ENCODE assay signal across 25 cellular contexts in genomic region chr5:146357125-146357524, GRCh38. TPM values are rescaled to one million over a fixed set of nuclear protein-coding genes. Genes with fewer than 3 reads are reported as not detected.
DNase-seq lines count a peak whose midpoint lies in the region; ATAC-seq, FAIRE-seq and TF ChIP-seq lines count a peak whose summit lies in the region.
"Had no signal": no experiment of that assay in that cellular context is flagged by ENCODE, and none has a peak within 500 bp of the region (broad histone marks: within the 10 kb centered on the region; RNA-seq: fewer than 3 reads in every experiment).

No MANE protein-coding gene starts in this region.

- TF ChIP-seq POLR2A in HepG2 (IDR thresholded peaks at IDR 0.05; ENCODE audit: insufficient read depth in 1 of 2, low read depth in 2 of 2, low read length in 2 of 2) (no peak), right lobe of liver (IDR thresholded peaks at IDR 0.05) (no peak), K562 (conservative IDR thresholded peaks at IDR 0.05) (no peak), H1 (IDR thresholded peaks at IDR 0.05; ENCODE audit: control extremely low read depth in 1 of 2, low read depth in 2 of 2, low read length in 2 of 2) (no peak), GM12891 (IDR thresholded peaks at IDR 0.05; ENCODE audit: low read depth, low read length) (no peak)

- H3K9me1 ChIP-seq in K562 (ENCODE audit: control insufficient read depth, insufficient read depth, low read length), result no peaks in the 10 kb centered on the region

- intact Hi-C loops in HepG2 (cut with micrococcal nuclease; ENCODE audit: unreplicated experiment) (no loop called here), right lobe of liver (cut with DNase I) (no loop called here), K562 (cut with micrococcal nuclease) (no loop called here)

- no peak overlapping the region for H4K5ac ChIP-seq in H1 (ENCODE audit: insufficient read length, low read depth, low read length)

- H3K56ac ChIP-seq in H1 (replicated peaks; ENCODE audit: insufficient read length, low read depth, low read length), result no peak overlapping the region

- no peaks in the 10 kb centered on the region for H3K79me1 ChIP-seq in H1 (ENCODE audit: low read depth, low read length)

- H3K4me2 ChIP-seq in HepG2 (ENCODE audit: low read depth, low read length) (no peak overlapping the region), K562 (ENCODE audit: insufficient read depth, low read length) (no peak overlapping the region), H1 (ENCODE audit: insufficient read depth in 1 of 2, low read depth in 2 of 2, low read length in 2 of 2) (no peak overlapping the region)
- H3K4me2 ChIP-seq: BLaER1 had no signal

- H3K14ac ChIP-seq in H1 (ENCODE audit: insufficient read length), result no peak overlapping the region

- no peak overlapping the region for H3K4me3 ChIP-seq in HepG2 (replicated peaks in 1 of 3; ENCODE audit: insufficient read depth in 1 of 3, low read depth in 2 of 3, low read length in 3 of 3)
- no peak overlapping the region for H3K4me3 ChIP-seq in right lobe of liver
- no peak overlapping the region for H3K4me3 ChIP-seq in K562
- H3K4me3 ChIP-seq in H1 (ENCODE audit: extremely low read depth in 1 of 4, insufficient read depth in 2 of 4, low read depth in 3 of 4, low read length in 4 of 4), result no peak overlapping the region
- H3K4me3 ChIP-seq: BLaER1 had no signal

- peaks cover 3% of the 10 kb centered on the region; the same call in 1 of the 2 replicates for H3K23me2 ChIP-seq in H1 (ENCODE audit: low read depth, low read length)

- BruUV-seq in HepG2 (replicated peaks; lab: Mats Ljungman, UMichigan), result no TSS peak
- BruUV-seq in K562 (replicated peaks; lab: Mats Ljungman, UMichigan), result no TSS peak

- H2AFZ ChIP-seq in HepG2 (ENCODE audit: low read length) (no peak overlapping the region), K562 (ENCODE audit: low read depth, low read length) (no peak overlapping the region), H1 (ENCODE audit: low read length) (no peak overlapping the region)

- H3K9me3 ChIP-seq in HepG2 (ENCODE audit: low read length) (no peaks in the 10 kb centered on the region), right lobe of liver (no peaks in the 10 kb centered on the region), K562 (replicated peaks; ENCODE audit: control insufficient read depth, insufficient read depth, low read depth, low read length) (no peaks in the 10 kb centered on the region), H1 (ENCODE audit: insufficient read depth in 2 of 2, low read depth in 1 of 2, low read length in 1 of 2) (no peaks in the 10 kb centered on the region)
- H3K9me3 ChIP-seq: BE2C, BLaER1 had no signal

- no peak overlapping the region for H4K8ac ChIP-seq in H1 (ENCODE audit: extremely low read depth, insufficient read depth, low read length)

- H4K20me1 ChIP-seq in HepG2 (ENCODE audit: insufficient read depth, low read length) (no peaks in the 10 kb centered on the region), K562 (replicated peaks; ENCODE audit: control insufficient read depth, insufficient read depth, low read length) (no peaks in the 10 kb centered on the region), H1 (replicated peaks in 1 of 2; ENCODE audit: control insufficient read depth in 1 of 2, insufficient read depth in 2 of 2, low read length in 2 of 2) (no peaks in the 10 kb centered on the region)
- H4K20me1 ChIP-seq: BLaER1 had no signal

- no peaks in the 10 kb centered on the region for H3K4me1 ChIP-seq in HepG2 (ENCODE audit: insufficient read depth, low read length)
- no peaks in the 10 kb centered on the region for H3K4me1 ChIP-seq in right lobe of liver
- H3K4me1 ChIP-seq in K562 (replicated peaks in 1 of 2; ENCODE audit: control insufficient read depth in 2 of 2, insufficient read depth in 2 of 2, low read length in 2 of 2), result no peaks in the 10 kb centered on the region
- H3K4me1 ChIP-seq in H1 (replicated peaks in 1 of 4; ENCODE audit: control insufficient read depth in 3 of 4, insufficient read depth in 4 of 4, low read length in 3 of 4), result no peaks in the 10 kb centered on the region
- H3K4me1 ChIP-seq: BE2C, BLaER1 had no signal

- POLR2A ChIA-PET in HepG2 (lab: Yijun Ruan, JAX), result no interaction called here
- POLR2A ChIA-PET in K562 (lab: Yijun Ruan, JAX), result no interaction called here
- POLR2A ChIA-PET in H1 (lab: Charles Lee; ENCODE audit: partially characterized antibody), result no interaction called here

- H2BK12ac ChIP-seq in H1 (ENCODE audit: low read depth, low read length), result no peak overlapping the region

- H3K4ac ChIP-seq in H1 (replicated peaks; ENCODE audit: insufficient read length, low read depth, low read length), result no peak overlapping the region

- no peak for FAIRE-seq in HepG2 (lab: Jason Lieb, UNC)
- no peak for FAIRE-seq in K562 (lab: Jason Lieb, UNC)
- no peak for FAIRE-seq in H1 (lab: Jason Lieb, UNC)
- no peak for FAIRE-seq in GM12891 (lab: Jason Lieb, UNC)
- FAIRE-seq: GM12892, GM18507 had no signal

- H3K79me2 ChIP-seq in HepG2 (ENCODE audit: insufficient read depth, low read length), result no peaks in the 10 kb centered on the region
- no peaks in the 10 kb centered on the region for H3K79me2 ChIP-seq in K562 (ENCODE audit: control insufficient read depth, insufficient read depth, low read length)
- no peaks in the 10 kb centered on the region for H3K79me2 ChIP-seq in H1 (ENCODE audit: control insufficient read depth in 1 of 2, insufficient read depth in 2 of 2, low read length in 2 of 2)

- TF ChIP-seq CTCF in HepG2 (CRISPR knock-in tag; IDR thresholded peaks at IDR 0.05) (no peak), right lobe of liver (IDR thresholded peaks at IDR 0.05) (no peak), K562 (IDR thresholded peaks at IDR 0.05 in 2 of 3, conservative IDR thresholded peaks at IDR 0.05 in 1 of 3; ENCODE audit: insufficient read depth in 2 of 3, low read depth in 1 of 3, low read length in 3 of 3) (no peak), H1 (IDR thresholded peaks at IDR 0.05; ENCODE audit: control extremely low read depth in 1 of 3, insufficient read depth in 1 of 3, low read depth in 1 of 3, low read length in 3 of 3) (no peak)

- no peak overlapping the region for H2BK15ac ChIP-seq in H1 (ENCODE audit: low read length)

- H3K27ac ChIP-seq in HepG2 (ENCODE audit: extremely low read length, insufficient read depth, low read length) (no peak overlapping the region), right lobe of liver (no peak overlapping the region), K562 (ENCODE audit: extremely low read depth, low read depth, low read length) (no peak overlapping the region), H1 (ENCODE audit: low read depth, low read length) (no peak overlapping the region)
- H3K27ac ChIP-seq: 22Rv1, BLaER1 had no signal

- TF ChIP-seq EP300 in HepG2 (IDR thresholded peaks at IDR 0.05; ENCODE audit: low read depth in 2 of 2, low read length in 2 of 2) (no peak), HepG2 (CRISPR knock-in tag; IDR thresholded peaks at IDR 0.05; ENCODE audit: borderline replicate concordance) (no peak), K562 (IDR thresholded peaks at IDR 0.05; ENCODE audit: low read length) (no peak), H1 (IDR thresholded peaks at IDR 0.05; ENCODE audit: borderline replicate concordance in 1 of 2, low read depth in 2 of 2, low read length in 2 of 2) (no peak)

- no peak overlapping the region for H2BK120ac ChIP-seq in H1 (replicated peaks; ENCODE audit: low read depth, low read length)

- H3K36me3 ChIP-seq in HepG2 (replicated peaks in 1 of 2; ENCODE audit: control insufficient read depth in 1 of 2, insufficient read depth in 2 of 2, low read length in 2 of 2), result no peaks in the 10 kb centered on the region
- no peaks in the 10 kb centered on the region for H3K36me3 ChIP-seq in right lobe of liver
- no peaks in the 10 kb centered on the region for H3K36me3 ChIP-seq in K562 (ENCODE audit: control insufficient read depth, insufficient read depth, low read length)
- H3K36me3 ChIP-seq in H1 (ENCODE audit: control insufficient read depth in 2 of 4, insufficient read depth in 4 of 4, low read length in 3 of 4), result no peaks in the 10 kb centered on the region
- H3K36me3 ChIP-seq: BE2C, BLaER1 had no signal

- H3K9ac ChIP-seq in HepG2 (ENCODE audit: insufficient read depth, low read depth, low read length) (no peak overlapping the region), K562 (ENCODE audit: insufficient read depth in 1 of 2, low read depth in 2 of 2, low read length in 2 of 2) (no peak overlapping the region), H1 (replicated peaks in 1 of 4; ENCODE audit: extremely low read depth in 1 of 4, low read depth in 3 of 4, low read length in 3 of 4) (no peak overlapping the region)
- H3K9ac ChIP-seq: BLaER1 had no signal

- H2AK5ac ChIP-seq in H1 (ENCODE audit: low read depth, low read length), result no peak overlapping the region

- in situ Hi-C loops in HepG2 (cut with HindIII; ENCODE audit: extremely low pct_ligation_motif_present, low pct_unique_long_range_greater_than_20kb), result no loop called here
- in situ Hi-C loops in K562 (cut with MboI), result no loop called here

- ATAC-seq in HepG2 (no peak), right lobe of liver (no peak), K562 (no peak)

- DNase-seq in HepG2 (ENCODE audit: low spot score), result no peak
- DNase-seq in right lobe of liver, result no peak
- no peak for DNase-seq in K562 (ENCODE audit: extremely low read depth in 1 of 4, low spot score in 3 of 4)
- DNase-seq in H1 (ENCODE audit: low read depth in 1 of 2, low spot score in 2 of 2), result no peak
- no peak for DNase-seq in putamen (ENCODE audit: low spot score)
- DNase-seq in GM12891 (ENCODE audit: insufficient read length, low spot score), result no peak
- DNase-seq: ACHN; BE2C; C1 segment of cervical spinal cord; CD4-positive, alpha-beta memory T cell; CD4-positive, CD25-positive, alpha-beta regulatory T cell; CD8-positive, alpha-beta memory T cell; COR-L47; DMS 273 treated with DMSO at 0.1 percent for 48 hours; DMS153; DMS79; DND-41; EL; GDM1 had no signal

- no peak overlapping the region for H3K18ac ChIP-seq in H1 (ENCODE audit: extremely low read depth, low read length)

- CTCF ChIA-PET in HepG2 (lab: Yijun Ruan, JAX; ENCODE audit: low intra/inter-chr PET ratio, low total read pairs) (no interaction called here), K562 (lab: Yijun Ruan, JAX; ENCODE audit: low intra/inter-chr PET ratio) (no interaction called here), H1 (lab: Charles Lee; ENCODE audit: partially characterized antibody) (interaction anchor here (0.6 to 0.7 kb wide), 2 partner anchors 16 to 1514 kb away, joined by 3 to 4 read pairs; no protein-coding TSS in a partner anchor)

- TF ChIP-seq RAD21 in HepG2 (CRISPR knock-in tag; IDR thresholded peaks at IDR 0.05), result no peak
- TF ChIP-seq RAD21 in K562 (CRISPR knock-in tag; conservative IDR thresholded peaks at IDR 0.05 in 1 of 2, IDR thresholded peaks at IDR 0.05 in 1 of 2), result no peak
- no peak for TF ChIP-seq RAD21 in H1 (IDR thresholded peaks at IDR 0.05 in 1 of 2, conservative IDR thresholded peaks at IDR 0.05 in 1 of 2; ENCODE audit: low read depth in 2 of 2, low read length in 2 of 2)

- no peak overlapping the region for H2BK20ac ChIP-seq in H1 (ENCODE audit: low read length)

- H3K23ac ChIP-seq in H1 (ENCODE audit: insufficient read length), result no peak overlapping the region

- H2BK5ac ChIP-seq in H1 (ENCODE audit: low read depth, low read length), result no peak overlapping the region

- H3K27me3 ChIP-seq in HepG2 (ENCODE audit: control insufficient read depth in 1 of 2, insufficient read depth in 2 of 2, low read length in 2 of 2) (no peaks in the 10 kb centered on the region; a peak in 1 of 5 replicates), right lobe of liver (no peaks in the 10 kb centered on the region), K562 (ENCODE audit: control insufficient read depth in 2 of 2, insufficient read depth in 2 of 2, low read length in 2 of 2) (peaks cover 0 to 4% of the 10 kb centered on the region in 2 experiments; a peak in 1 of 5 replicates), H1 (replicated peaks in 1 of 4; ENCODE audit: control insufficient read depth in 3 of 4, extremely low read depth in 1 of 4, insufficient read depth in 3 of 4, low read length in 3 of 4) (0 out of 7 replicates have a peak, but pooled peaks cover 0 to 2% (median 0%) of the 10 kb centered on the region in 4 experiments)
- H3K27me3 ChIP-seq: BLaER1 had no signal

- H4K91ac ChIP-seq in H1 (replicated peaks; ENCODE audit: insufficient read length, low read length), result no peak overlapping the region

RNA-seq across cellular contexts. Expression of gene POU4F3, which starts 18.5 kb away (rescaled TPM):
- total RNA-seq in HepG2 (2016; rRNA removed; fragmentation: Illumina TruSeq; extraction: Trizol) (0.08 TPM in 1 of 2 replicates, not detected in the other), right lobe of liver (under 1 TPM in 1 of 6 experiments, not detected in 5; 0.31 TPM), K562 (2014; rRNA removed) (not detected in 2 replicates), K562 (2014; rRNA removed; fragmentation: Illumina TruSeq; extraction: Trizol) (not detected in 2 replicates), K562 (2015; rRNA removed; fragmentation: Illumina TruSeq; extraction: Trizol) (0.08 TPM in 1 of 2 replicates, not detected in the other), K562 (2021) (0.07 and 0.13 TPM in 2 replicates)
- total RNA-seq in HepG2 (2016; cell fraction: cytosol; rRNA removed; fragmentation: Illumina TruSeq; extraction: Trizol; ENCODE audit: low read depth), result not detected in 2 replicates
- total RNA-seq in HepG2 (2016; cell fraction: insoluble cytoplasmic fraction; rRNA removed; fragmentation: Illumina TruSeq; extraction: Trizol), result not detected in 2 replicates
- total RNA-seq in HepG2 (2016; cell fraction: membrane; rRNA removed; fragmentation: Illumina TruSeq; extraction: Trizol), result not detected in 2 replicates
- not detected in 2 replicates for total RNA-seq in HepG2 (2016; cell fraction: nucleus; rRNA removed; fragmentation: Illumina TruSeq; extraction: Trizol)
- polyA plus RNA-seq in HepG2 (2011; rRNA removed) (not detected in 2 replicates), K562 (2011; rRNA removed) (0.04 TPM in 2 replicates), K562 (2014; fragmentation: Illumina TruSeq; extraction: Trizol) (0.07 TPM in 1 of 2 replicates, not detected in the other), K562 (2014; fragmentation: Nextera tagmentation; extraction: Ambion mirVana) (not detected), K562 (2014; rRNA removed) (not detected in 2 replicates), H1 (2011; rRNA removed) (0.09 and 0.22 TPM in 2 replicates)
- polyA plus RNA-seq in HepG2 (2011; cell fraction: cytosol; rRNA removed), result 0.03 and 0.07 TPM in 2 replicates
- 0.08 TPM in 1 of 2 replicates, not detected in the other for polyA plus RNA-seq in HepG2 (2011; cell fraction: nucleus; rRNA removed)
- polyA plus RNA-seq in HepG2 (2012), result not detected in 2 replicates
- not detected in 2 replicates for polyA plus RNA-seq in HepG2 (2016; cell fraction: cytosol; fragmentation: Illumina TruSeq; extraction: Trizol; ENCODE audit: low read depth)
- polyA plus RNA-seq in HepG2 (2016; cell fraction: insoluble cytoplasmic fraction; fragmentation: Illumina TruSeq; extraction: Trizol; ENCODE audit: low read depth), result not detected in 2 replicates
- polyA plus RNA-seq in HepG2 (2016; cell fraction: membrane; fragmentation: Illumina TruSeq; extraction: Trizol; ENCODE audit: low read depth), result not detected in 2 replicates
- polyA plus RNA-seq in HepG2 (2016; cell fraction: nucleus; fragmentation: Illumina TruSeq; extraction: Trizol; ENCODE audit: insufficient read depth, low read depth), result not detected in 2 replicates
- polyA minus RNA-seq in HepG2 (2011; rRNA and poly(A)+ RNA removed; ENCODE audit: low replicate concordance), result not detected in 2 replicates
- not detected in 2 replicates for polyA minus RNA-seq in HepG2 (2011; cell fraction: cytosol; rRNA and poly(A)+ RNA removed)
- polyA minus RNA-seq in HepG2 (2011; cell fraction: nucleus; rRNA and poly(A)+ RNA removed), result not detected in 2 replicates
- not detected in 2 replicates for total RNA-seq in K562 (2011; cell fraction: chromatin; rRNA removed; ENCODE audit: low replicate concordance)
- total RNA-seq in K562 (2011; cell fraction: nucleolus; rRNA removed), result not detected in 2 replicates
- total RNA-seq in K562 (2011; cell fraction: nucleoplasm; rRNA removed), result not detected in 2 replicates
- 0.06 TPM in 1 of 2 replicates, not detected in the other for polyA plus RNA-seq in K562 (2011; cell fraction: cytosol; rRNA removed)
- 0.06 and 0.07 TPM in 2 replicates for polyA plus RNA-seq in K562 (2011; cell fraction: nucleus; rRNA removed)
- 0.04 and 0.05 TPM in 2 replicates for polyA plus RNA-seq in K562 (2012)
- polyA minus RNA-seq in K562 (2011; rRNA and poly(A)+ RNA removed), result not detected in 2 replicates
- not detected in 2 replicates for polyA minus RNA-seq in K562 (2011; cell fraction: cytosol; rRNA and poly(A)+ RNA removed)
- polyA minus RNA-seq in K562 (2011; cell fraction: nucleus; rRNA and poly(A)+ RNA removed), result not detected in 2 replicates
- 0.11 TPM in 1 of 2 replicates, not detected in the other for total RNA-seq in H1 (2021; fragmentation: NEBNext Ultra II Directional; extraction: Animal tissue kit (Norgen Biotek cat#: 25700))
- polyA plus RNA-seq in H1 (2011; cell fraction: cytosol; rRNA removed), result 0.03 TPM
- polyA plus RNA-seq in H1 (2011; cell fraction: nucleus; rRNA removed), result 0.10 TPM
- polyA plus RNA-seq in H1 (2012, experiment 1 of 2), result 0.07 TPM in 1 of 4 replicates, not detected in the others
- polyA plus RNA-seq in H1 (2012, experiment 2 of 2), result not detected
- polyA plus RNA-seq in H1 (2013, experiment 1 of 2), result 0.06 TPM
- polyA plus RNA-seq in H1 (2013, experiment 2 of 2), result 0.06 TPM
- polyA minus RNA-seq in H1 (2011; rRNA and poly(A)+ RNA removed), result not detected in 2 replicates
- polyA minus RNA-seq in H1 (2011; cell fraction: cytosol; rRNA and poly(A)+ RNA removed), result not detected
- polyA minus RNA-seq in H1 (2011; cell fraction: nucleus; rRNA and poly(A)+ RNA removed), result not detected
- polyA plus RNA-seq in GM12891 (2012; ENCODE audit: low read depth, missing spikeins), result not detected
- total RNA-seq: CD4-positive, alpha-beta memory T cell; G401 had no signal
- polyA plus RNA-seq: CD14-positive monocyte; CD4-positive, alpha-beta memory T cell; CD4-positive, CD25-positive, alpha-beta regulatory T cell; CD8-positive, alpha-beta memory T cell had no signal

Comparison
In these comparisons a context has a peak if more than half of its experiments do, and no peak if none do; other contexts are left out.
1. Of the 241 proteins assayed by ChIP-seq in both HepG2 and K562: peak only in HepG2: none; only in K562: MAFG, NFE2 and NFE2L1; in both: MAFF and MAFK; in neither: 236.